ENCODE assay signal across 8 cellular contexts in the genomic region with DNA sequence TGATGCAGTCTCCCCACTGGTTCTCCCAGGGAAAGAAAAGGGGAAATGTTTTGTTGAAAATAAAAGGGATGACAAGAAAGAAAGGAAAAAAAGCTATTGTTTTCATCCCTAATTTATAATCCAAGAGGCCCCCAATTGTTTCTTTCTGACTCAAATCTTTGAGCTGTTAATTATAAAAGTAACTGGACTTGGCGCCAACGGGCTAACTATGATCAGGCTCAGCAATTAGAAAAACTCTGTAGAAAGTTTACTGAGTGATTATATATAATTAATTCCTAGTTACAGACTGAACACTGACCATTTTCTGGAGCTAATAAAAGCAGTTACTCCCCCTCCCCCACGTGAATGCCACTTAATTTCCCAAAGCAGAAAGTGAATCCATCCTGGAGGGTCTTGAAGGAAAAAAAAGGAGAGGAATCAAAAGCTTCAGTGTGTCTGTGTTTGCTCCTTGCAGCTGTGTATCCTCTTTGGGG. TPM values are rescaled to one million over a fixed set of nuclear protein-coding genes. Genes with fewer than 3 reads are reported as not detected.
A peak's percentile ranks its signal among the peaks of the same experiment; 100 is the strongest.
DNase-seq lines count a peak whose midpoint lies in the region; ATAC-seq, FAIRE-seq and TF ChIP-seq lines count a peak whose summit lies in the region.

No MANE protein-coding gene starts in this region.

- no peak overlapping the region for H3K27ac ChIP-seq in CD8-positive, alpha-beta T cell (ENCODE audit: low read depth, low read length)
- H3K27ac ChIP-seq in dorsolateral prefrontal cortex = peak overlapping the region; percentile 98 to 100 (median 100)

- no peaks in the 10 kb centered on the region for H3K9me3 ChIP-seq in CD8-positive, alpha-beta T cell (ENCODE audit: low read length)
- H3K9me3 ChIP-seq in neuron (ENCODE audit: low read length) = no peaks in the 10 kb centered on the region

- CTCF ChIA-PET in CD8-positive, alpha-beta T cell (lab: Charles Lee) = interaction anchor here (5.1 to 7.7 kb wide), 2 partner anchors 30 to 80 kb away, joined by 36 to 87 read pairs; no protein-coding TSS in a partner anchor

- H3K4me1 Mint-ChIP-seq in CD8-positive, alpha-beta T cell (ENCODE audit: low read depth) = peaks cover 22% of the 10 kb centered on the region

- no peak for TF ChIP-seq CTCF in CD8-positive, alpha-beta T cell (IDR thresholded peaks at IDR 0.05)
- no peak for TF ChIP-seq CTCF in dorsolateral prefrontal cortex (IDR thresholded peaks at IDR 0.05 in 54 of 56, conservative IDR thresholded peaks at IDR 0.05 in 2 of 56; ENCODE audit: low read depth in 1 of 56, partially characterized antibody in 56 of 56)

- peak overlapping the region; percentile 82 for H3K4me3 Mint-ChIP-seq in CD8-positive, alpha-beta T cell

- POLR2A ChIA-PET in CD8-positive, alpha-beta T cell (lab: Charles Lee) = interaction anchor here (0.7 to 2.8 kb wide), 2 partner anchors 31 to 81 kb away, joined by 3 to 8 read pairs; no protein-coding TSS in a partner anchor

- no peaks in the 10 kb centered on the region for H3K9me3 Mint-ChIP-seq in CD8-positive, alpha-beta T cell

- H3K4me3 ChIP-seq in CD8-positive, alpha-beta T cell (ENCODE audit: low read depth, low read length) = no peak overlapping the region
- H3K4me3 ChIP-seq in dorsolateral prefrontal cortex (peak overlapping the region; percentile 5 to 64 (median 50)), neuron (ENCODE audit: low read length) (peak overlapping the region; percentile 83)

- DNase-seq in CD8-positive, alpha-beta T cell = no peak
- DNase-seq in NCI-H146 treated with DMSO at 0.1 percent for 48 hours (lab: John Stamatoyannopoulos, UW; ENCODE audit: unreplicated experiment) (peak; percentile 16), dorsolateral prefrontal cortex (no peak), RCC 7860 (ENCODE audit: low spot score) (no peak), urothelium cell line (ENCODE audit: low spot score) (no peak), NCI-H526 treated with DMSO at 0.1 percent for 48 hours (lab: John Stamatoyannopoulos, UW) (no peak)

- peaks cover 9% of the 10 kb centered on the region for H3K36me3 Mint-ChIP-seq in CD8-positive, alpha-beta T cell

- no peaks in the 10 kb centered on the region for H3K36me3 ChIP-seq in CD8-positive, alpha-beta T cell (ENCODE audit: insufficient read depth, low read length)
- H3K36me3 ChIP-seq in neuron (ENCODE audit: insufficient read depth, low read length) = peaks cover 14% of the 10 kb centered on the region

- FAIRE-seq in RCC 7860 (lab: Jason Lieb, UNC) (no peak), urothelium cell line (lab: Jason Lieb, UNC) (no peak)

- ATAC-seq in CD8-positive, alpha-beta T cell = no peak
- no peak for ATAC-seq in GM21576 (IDR thresholded peaks at IDR 0.05; ENCODE audit: unreplicated experiment)

- H3K4me1 ChIP-seq in CD8-positive, alpha-beta T cell (ENCODE audit: insufficient read depth, low read length) = peaks cover 91% of the 10 kb centered on the region
- peaks cover 80% of the 10 kb centered on the region for H3K4me1 ChIP-seq in neuron (ENCODE audit: insufficient read depth, low read length)

- H3K27me3 Mint-ChIP-seq in CD8-positive, alpha-beta T cell (ENCODE audit: low read depth) = no peaks in the 10 kb centered on the region

- intact Hi-C loops in CD8-positive, alpha-beta T cell (cut with DNase I, micrococcal nuclease) = loop anchor here (5.0 to 10.0 kb wide), 5 partner anchors 36 to 1922 kb away; a partner anchor contains a TSS
- intact Hi-C loops in dorsolateral prefrontal cortex (cut with DNase I) = loop anchor here (2.0 to 10.0 kb wide), 2 partner anchors 16 to 78 kb away; no protein-coding TSS in a partner anchor

- peak overlapping the region; percentile 96 for H3K27ac Mint-ChIP-seq in CD8-positive, alpha-beta T cell

- H3K27me3 ChIP-seq in CD8-positive, alpha-beta T cell (ENCODE audit: insufficient read depth, low read length) = no peaks in the 10 kb centered on the region
- H3K27me3 ChIP-seq in dorsolateral prefrontal cortex = no peaks in the 10 kb centered on the region
- H3K27me3 ChIP-seq in neuron (ENCODE audit: insufficient read depth, low read length) = no peaks in the 10 kb centered on the region

- H2AFZ ChIP-seq in neuron (ENCODE audit: low read depth, low read length) = no peak overlapping the region

RNA-seq across cellular contexts. Expression of a gene that starts 3.2 kb away (rescaled TPM):
- total RNA-seq in CD8-positive, alpha-beta T cell = 10 to 100 TPM; 23.2 to 27.0 TPM
- total RNA-seq in dorsolateral prefrontal cortex = 100 to 1,000 TPM in 82 of 120 experiments, 10 to 100 TPM in 38; 67.0 to 236 (median 109) TPM
